ENCODE assay signal across 19 cellular contexts in the genomic region with DNA sequence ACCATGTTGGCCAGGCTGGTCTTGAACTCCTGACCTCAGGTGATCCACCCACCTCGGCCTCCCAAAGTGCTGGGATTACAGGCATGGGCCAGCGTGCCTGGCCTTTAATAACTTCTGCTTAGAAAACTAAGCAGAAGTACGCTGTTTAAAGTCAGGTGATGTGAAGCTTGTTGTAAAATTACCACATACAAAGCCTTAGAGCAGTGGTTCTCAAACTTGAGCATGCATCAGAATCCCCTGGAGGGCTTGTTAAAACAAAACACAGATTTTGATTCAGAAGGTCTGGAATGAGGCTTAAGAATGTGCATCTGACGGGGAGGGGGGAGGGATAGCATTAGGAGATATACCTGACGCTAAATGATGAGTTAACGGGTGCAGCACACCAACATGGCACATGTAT.
"Had no signal": no experiment of that assay in that cellular context is flagged by ENCODE, and none has a peak within 500 bp of the region (broad histone marks: within the 10 kb centered on the region; RNA-seq: fewer than 3 reads in every experiment).

No MANE protein-coding gene starts in this region.

- H3K27me3 ChIP-seq: gastrocnemius medialis, pancreas, SJSA1, tibial nerve had no signal

- H3K4me3 ChIP-seq: gastrocnemius medialis, pancreas, SJSA1, tibial nerve had no signal

- H3K27ac ChIP-seq: epithelial cell of prostate, gastrocnemius medialis, pancreas, SJSA1 had no signal

- DNase-seq: activated CD4-positive, alpha-beta memory T cell treated with anti-CD3 and anti-CD28 coated beads, Interleukin-2, amount 10 ng/mL, durations not matched to agents 7 days and 5 days; activated CD4-positive, alpha-beta T cell treated with anti-CD3 and anti-CD28 coated beads for 1 hour; activated gamma-delta T cell; activated naive CD8-positive, alpha-beta T cell treated with anti-CD3 and anti-CD28 coated beads for 36 hours; activated T-cell treated with anti-CD3 and anti-CD28 coated beads, Interleukin-2, amount 50 U/mL, for 48 hours; anterior cingulate cortex; caudate nucleus; effector memory CD8-positive, alpha-beta T cell; gastrocnemius medialis; hippocampal formation; kidney glomerular epithelial cell; pancreas; retina; small intestine; SW 1271 had no signal

- ATAC-seq: effector memory CD8-positive, alpha-beta T cell; gastrocnemius medialis; pancreas; stimulated activated memory B cell treated with anti-CD40 and anti-IgM and Interleukin-4, amounts not matched to agents 10 μg/mL and 1 μg/mL and 100 μg/mL, for 72 hours had no signal

- H3K9me3 ChIP-seq: gastrocnemius medialis, pancreas, SJSA1, tibial nerve had no signal

- H3K4me1 ChIP-seq: gastrocnemius medialis, pancreas, SJSA1 had no signal
